Comparison of ENCODE assay signal across 1 cellular context in the genomic region with DNA sequence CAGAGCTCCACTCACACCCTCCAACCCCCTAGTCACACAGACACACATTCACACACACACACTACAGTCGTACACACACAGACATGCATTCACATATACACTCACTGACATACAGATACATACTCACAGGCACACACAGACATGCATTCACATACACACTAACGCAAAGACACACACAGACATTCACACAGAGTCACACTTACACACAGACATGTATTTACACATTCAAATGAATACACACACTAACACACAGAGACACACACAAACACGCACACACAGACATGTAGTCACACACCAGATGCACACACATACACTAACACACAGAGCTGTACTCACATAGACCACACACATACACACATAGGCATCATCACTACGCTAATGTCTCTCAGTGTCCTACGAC.
A peak's percentile ranks its signal among the peaks of the same experiment; 100 is the strongest.
TF ChIP-seq lines count a peak whose summit lies in the region.

No MANE protein-coding gene starts in this region.

TF ChIP-seq in GM12878, 131 proteins besides CTCF, POLR2A, EP300 and RAD21:
- TF ChIP-seq SUZ12 (IDR thresholded peaks at IDR 0.05; ENCODE audit: unreplicated experiment) (no peak), BCL3 (IDR thresholded peaks at IDR 0.05; ENCODE audit: borderline replicate concordance, insufficient read depth, low read depth, low read length, poor library complexity, severe bottlenecking) (peak; percentile 85), DPF2 (IDR thresholded peaks at IDR 0.05) (no peak), BCL11A (IDR thresholded peaks at IDR 0.05; ENCODE audit: low read depth, low read length) (no peak), POLR2AphosphoS2 (IDR thresholded peaks at IDR 0.05; ENCODE audit: low read depth, low read length) (no peak), NR2C1 (IDR thresholded peaks at IDR 0.05) (no peak), YY1 (IDR thresholded peaks at IDR 0.05; ENCODE audit: low read depth, low read length) (no peak), FOXK2 (IDR thresholded peaks at IDR 0.05) (no peak), HDGF (IDR thresholded peaks at IDR 0.05) (0 out of 2 replicates have a peak, but pooled peaks have one; percentile 60), TARDBP (IDR thresholded peaks at IDR 0.05; ENCODE audit: borderline replicate concordance) (no peak), CHD2 (IDR thresholded peaks at IDR 0.05; ENCODE audit: borderline replicate concordance, low read depth, low read length) (no peak), ZNF274 (IDR thresholded peaks at IDR 0.05; ENCODE audit: insufficient read depth, insufficient read length) (no peak)
- TF ChIP-seq, protein P1, sequence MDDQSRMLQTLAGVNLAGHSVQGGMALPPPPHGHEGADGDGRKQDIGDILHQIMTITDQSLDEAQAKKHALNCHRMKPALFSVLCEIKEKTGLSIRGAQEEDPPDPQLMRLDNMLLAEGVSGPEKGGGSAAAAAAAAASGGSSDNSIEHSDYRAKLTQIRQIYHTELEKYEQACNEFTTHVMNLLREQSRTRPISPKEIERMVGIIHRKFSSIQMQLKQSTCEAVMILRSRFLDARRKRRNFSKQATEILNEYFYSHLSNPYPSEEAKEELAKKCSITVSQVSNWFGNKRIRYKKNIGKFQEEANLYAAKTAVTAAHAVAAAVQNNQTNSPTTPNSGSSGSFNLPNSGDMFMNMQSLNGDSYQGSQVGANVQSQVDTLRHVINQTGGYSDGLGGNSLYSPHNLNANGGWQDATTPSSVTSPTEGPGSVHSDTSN (IDR thresholded peaks at IDR 0.05; ENCODE audit: insufficient replicate concordance, low read depth, low read length): peak; percentile 33
- TF ChIP-seq, protein P2, sequence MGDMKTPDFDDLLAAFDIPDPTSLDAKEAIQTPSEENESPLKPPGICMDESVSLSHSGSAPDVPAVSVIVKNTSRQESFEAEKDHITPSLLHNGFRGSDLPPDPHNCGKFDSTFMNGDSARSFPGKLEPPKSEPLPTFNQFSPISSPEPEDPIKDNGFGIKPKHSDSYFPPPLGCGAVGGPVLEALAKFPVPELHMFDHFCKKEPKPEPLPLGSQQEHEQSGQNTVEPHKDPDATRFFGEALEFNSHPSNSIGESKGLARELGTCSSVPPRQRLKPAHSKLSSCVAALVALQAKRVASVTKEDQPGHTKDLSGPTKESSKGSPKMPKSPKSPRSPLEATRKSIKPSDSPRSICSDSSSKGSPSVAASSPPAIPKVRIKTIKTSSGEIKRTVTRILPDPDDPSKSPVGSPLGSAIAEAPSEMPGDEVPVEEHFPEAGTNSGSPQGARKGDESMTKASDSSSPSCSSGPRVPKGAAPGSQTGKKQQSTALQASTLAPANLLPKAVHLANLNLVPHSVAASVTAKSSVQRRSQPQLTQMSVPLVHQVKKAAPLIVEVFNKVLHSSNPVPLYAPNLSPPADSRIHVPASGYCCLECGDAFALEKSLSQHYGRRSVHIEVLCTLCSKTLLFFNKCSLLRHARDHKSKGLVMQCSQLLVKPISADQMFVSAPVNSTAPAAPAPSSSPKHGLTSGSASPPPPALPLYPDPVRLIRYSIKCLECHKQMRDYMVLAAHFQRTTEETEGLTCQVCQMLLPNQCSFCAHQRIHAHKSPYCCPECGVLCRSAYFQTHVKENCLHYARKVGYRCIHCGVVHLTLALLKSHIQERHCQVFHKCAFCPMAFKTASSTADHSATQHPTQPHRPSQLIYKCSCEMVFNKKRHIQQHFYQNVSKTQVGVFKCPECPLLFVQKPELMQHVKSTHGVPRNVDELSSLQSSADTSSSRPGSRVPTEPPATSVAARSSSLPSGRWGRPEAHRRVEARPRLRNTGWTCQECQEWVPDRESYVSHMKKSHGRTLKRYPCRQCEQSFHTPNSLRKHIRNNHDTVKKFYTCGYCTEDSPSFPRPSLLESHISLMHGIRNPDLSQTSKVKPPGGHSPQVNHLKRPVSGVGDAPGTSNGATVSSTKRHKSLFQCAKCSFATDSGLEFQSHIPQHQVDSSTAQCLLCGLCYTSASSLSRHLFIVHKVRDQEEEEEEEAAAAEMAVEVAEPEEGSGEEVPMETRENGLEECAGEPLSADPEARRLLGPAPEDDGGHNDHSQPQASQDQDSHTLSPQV (IDR thresholded peaks at IDR 0.05): no peak
